1 cellular context compared by ENCODE assay signal in the genomic region with DNA sequence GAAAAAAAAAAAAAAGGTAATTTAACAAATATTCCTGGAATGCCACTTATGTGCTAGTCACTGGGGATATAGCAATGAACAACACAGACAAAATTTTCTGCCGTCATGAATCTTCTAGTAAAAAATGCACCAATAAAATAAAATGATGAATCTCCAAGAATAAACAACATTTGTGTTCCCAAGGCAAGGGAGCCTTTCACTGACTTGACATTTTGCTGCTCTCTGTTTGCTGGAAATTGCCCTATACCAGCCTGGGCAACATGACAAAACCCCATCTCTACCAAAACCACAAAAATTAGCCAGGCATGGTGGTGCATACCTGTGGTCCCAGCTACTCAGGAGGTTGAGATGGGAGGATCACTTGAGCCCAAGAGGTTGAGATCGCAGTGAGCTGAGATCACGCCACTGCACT.
TF ChIP-seq lines count a peak whose summit lies in the region.

No MANE protein-coding gene starts in this region.

TF ChIP-seq in A549, 52 proteins besides CTCF, POLR2A, EP300 and RAD21 (continued from another document):
- TF ChIP-seq, protein P1, sequence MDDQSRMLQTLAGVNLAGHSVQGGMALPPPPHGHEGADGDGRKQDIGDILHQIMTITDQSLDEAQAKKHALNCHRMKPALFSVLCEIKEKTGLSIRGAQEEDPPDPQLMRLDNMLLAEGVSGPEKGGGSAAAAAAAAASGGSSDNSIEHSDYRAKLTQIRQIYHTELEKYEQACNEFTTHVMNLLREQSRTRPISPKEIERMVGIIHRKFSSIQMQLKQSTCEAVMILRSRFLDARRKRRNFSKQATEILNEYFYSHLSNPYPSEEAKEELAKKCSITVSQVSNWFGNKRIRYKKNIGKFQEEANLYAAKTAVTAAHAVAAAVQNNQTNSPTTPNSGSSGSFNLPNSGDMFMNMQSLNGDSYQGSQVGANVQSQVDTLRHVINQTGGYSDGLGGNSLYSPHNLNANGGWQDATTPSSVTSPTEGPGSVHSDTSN (IDR thresholded peaks at IDR 0.05), result no peak
- TF ChIP-seq SREBF2 (IDR thresholded peaks at IDR 0.05) (no peak), NFE2L2 (conservative IDR thresholded peaks at IDR 0.05; ENCODE audit: low read length) (no peak), CBX2 (IDR thresholded peaks at IDR 0.05; ENCODE audit: borderline replicate concordance, low read depth) (no peak), CBX8 (IDR thresholded peaks at IDR 0.05) (no peak), MYC (IDR thresholded peaks at IDR 0.05; ENCODE audit: borderline replicate concordance, low read length) (no peak), CEBPB (IDR thresholded peaks at IDR 0.05) (0 out of 4 replicates have a peak, but pooled peaks of 1 of the 2 experiments have one; percentile 23), NPAS2 (CRISPR knock-in tag; IDR thresholded peaks at IDR 0.05; ENCODE audit: borderline replicate concordance) (no peak), GATA3 (IDR thresholded peaks at IDR 0.05; ENCODE audit: borderline replicate concordance) (peak; percentile 71; the same call in 1 of the 2 replicates), MAZ (IDR thresholded peaks at IDR 0.05; ENCODE audit: borderline replicate concordance, low read depth, low read length) (no peak), SMC3 (IDR thresholded peaks at IDR 0.05) (no peak), HOXB13 (CRISPR knock-in tag; IDR thresholded peaks at IDR 0.05; ENCODE audit: low read depth) (no peak), FOSB (CRISPR knock-in tag; IDR thresholded peaks at IDR 0.05) (no peak), ESRRA (IDR thresholded peaks at IDR 0.05; ENCODE audit: borderline replicate concordance, low read length) (no peak)
- TF ChIP-seq, protein P2, sequence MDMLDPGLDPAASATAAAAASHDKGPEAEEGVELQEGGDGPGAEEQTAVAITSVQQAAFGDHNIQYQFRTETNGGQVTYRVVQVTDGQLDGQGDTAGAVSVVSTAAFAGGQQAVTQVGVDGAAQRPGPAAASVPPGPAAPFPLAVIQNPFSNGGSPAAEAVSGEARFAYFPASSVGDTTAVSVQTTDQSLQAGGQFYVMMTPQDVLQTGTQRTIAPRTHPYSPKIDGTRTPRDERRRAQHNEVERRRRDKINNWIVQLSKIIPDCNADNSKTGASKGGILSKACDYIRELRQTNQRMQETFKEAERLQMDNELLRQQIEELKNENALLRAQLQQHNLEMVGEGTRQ (IDR thresholded peaks at IDR 0.05), result no peak
- TF ChIP-seq, protein P3, sequence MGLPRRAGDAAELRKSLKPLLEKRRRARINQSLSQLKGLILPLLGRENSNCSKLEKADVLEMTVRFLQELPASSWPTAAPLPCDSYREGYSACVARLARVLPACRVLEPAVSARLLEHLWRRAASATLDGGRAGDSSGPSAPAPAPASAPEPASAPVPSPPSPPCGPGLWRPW (IDR thresholded peaks at IDR 0.05), result no peak
- TF ChIP-seq, protein P4, sequence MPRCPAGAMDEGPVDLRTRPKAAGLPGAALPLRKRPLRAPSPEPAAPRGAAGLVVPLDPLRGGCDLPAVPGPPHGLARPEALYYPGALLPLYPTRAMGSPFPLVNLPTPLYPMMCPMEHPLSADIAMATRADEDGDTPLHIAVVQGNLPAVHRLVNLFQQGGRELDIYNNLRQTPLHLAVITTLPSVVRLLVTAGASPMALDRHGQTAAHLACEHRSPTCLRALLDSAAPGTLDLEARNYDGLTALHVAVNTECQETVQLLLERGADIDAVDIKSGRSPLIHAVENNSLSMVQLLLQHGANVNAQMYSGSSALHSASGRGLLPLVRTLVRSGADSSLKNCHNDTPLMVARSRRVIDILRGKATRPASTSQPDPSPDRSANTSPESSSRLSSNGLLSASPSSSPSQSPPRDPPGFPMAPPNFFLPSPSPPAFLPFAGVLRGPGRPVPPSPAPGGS (IDR thresholded peaks at IDR 0.05), result no peak
- TF ChIP-seq, protein P5, sequence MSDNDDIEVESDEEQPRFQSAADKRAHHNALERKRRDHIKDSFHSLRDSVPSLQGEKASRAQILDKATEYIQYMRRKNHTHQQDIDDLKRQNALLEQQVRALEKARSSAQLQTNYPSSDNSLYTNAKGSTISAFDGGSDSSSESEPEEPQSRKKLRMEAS (IDR thresholded peaks at IDR 0.05), result no peak
